ENCODE assay signal across 35 cellular contexts in genomic region chr1:113422315-113423068, GRCh38.
"Had no signal": no experiment of that assay in that cellular context is flagged by ENCODE, and none has a peak within 500 bp of the region (broad histone marks: within the 10 kb centered on the region; RNA-seq: fewer than 3 reads in every experiment).

No MANE protein-coding gene starts in this region.

- H3K27me3 ChIP-seq: Peyer's patch had no signal

- H3K36me3 ChIP-seq: Peyer's patch had no signal

- H3K27ac ChIP-seq: KMS-11, Peyer's patch, VCaP had no signal

- H3K9me3 ChIP-seq: Peyer's patch had no signal

- H3K4me2 ChIP-seq: KMS-11 had no signal

- H3K4me1 ChIP-seq: Peyer's patch had no signal

- DNase-seq: activated B cell treated with CpG ODN at 0.5 μM for 24 hours; activated CD4-positive, alpha-beta memory T cell treated with anti-CD3 and anti-CD28 coated beads for 36 hours; activated CD4-positive, alpha-beta T cell treated with anti-CD3 and anti-CD28 coated beads for 4 hours; activated CD4-positive, alpha-beta T cell treated with anti-CD3 and anti-CD28 coated beads, Interleukin-2, amount 50 U/mL, for 1 hour; activated CD4-positive, CD25-positive, alpha-beta regulatory T cell treated with anti-CD3 and anti-CD28 coated beads, Interleukin-2, amount 50 U/mL, for 72 hours; activated CD8-positive, alpha-beta memory T cell treated with anti-CD3 and anti-CD28 coated beads, Interleukin-2, amount 50 U/mL, for 4 hours; activated gamma-delta T cell treated with Interleukin-2 at 50 U/mL for 16 hours; activated naive CD4-positive, alpha-beta T cell treated with anti-CD3 and anti-CD28 coated beads for 36 hours; activated naive CD8-positive, alpha-beta T cell treated with anti-CD3 and anti-CD28 coated beads, Interleukin-2, amount 50 U/mL, for 24 hours; activated T-cell treated with anti-CD3 and anti-CD28 coated beads for 4 hours; activated T-cell treated with anti-CD3 and anti-CD28 coated beads, Interleukin-2, amount 50 U/mL, for 4 hours; anterior cingulate cortex; MM.1S; MV-4-11; NCI-H1092; NCI-H1436 treated with DMSO at 0.1 percent for 48 hours; NCI-H187; NCI-H2029 treated with DMSO at 0.1 percent for 48 hours; NCI-H2107; NCI-H2171; NCI-H510A; NCI-H526; NCI-H748 treated with DMSO at 0.1 percent for 48 hours; NK-92 treated with Interleukin-12 subunit alpha and Interleukin-12 subunit beta, amount 100 ng/mL, for 24 hours; PC-3; Peyer's patch; RPMI8226; SW 1271; T-helper 1 cell; T-helper 2 cell; T-helper 9 cell had no signal

- H3K9ac ChIP-seq: KMS-11 had no signal

- ATAC-seq: activated naive CD4-positive, alpha-beta T cell treated with anti-CD3 and anti-CD28 coated beads, Interleukin-2, amount 50 U/mL, for 72 hours; activated naive CD8-positive, alpha-beta T cell treated with anti-CD3 and anti-CD28 coated beads, Interleukin-2, amount 50 U/mL, for 24 hours; activated T-cell treated with anti-CD3 and anti-CD28 coated beads, Interleukin-2, amount 50 U/mL, for 4 hours; PC-3 had no signal

- H3K4me3 ChIP-seq: Peyer's patch had no signal

- FAIRE-seq: bronchial epithelial cell had no signal
